8 cellular contexts compared by ENCODE assay signal in genomic region chr16:28212532-28212873, GRCh38. TPM values are rescaled to one million over a fixed set of nuclear protein-coding genes. Genes with fewer than 3 reads are reported as not detected.
DNase-seq lines count a peak whose midpoint lies in the region; ATAC-seq and TF ChIP-seq lines count a peak whose summit lies in the region.

No MANE protein-coding gene starts in this region.

- intact Hi-C loops in transverse colon (cut with DNase I; ENCODE audit: low total_unique reads): no loop called here

- no peaks in the 10 kb centered on the region for H3K27me3 Mint-ChIP-seq in activated T-cell treated with anti-CD3 and anti-CD28 coated beads, Interleukin-2, amount 50 U/mL, for 72 hours (ENCODE audit: low read depth)

- H3K4me3 ChIP-seq in transverse colon: peak overlapping the region; percentile 16 to 88 (median 81)

- no peak for TF ChIP-seq POLR2A in transverse colon (IDR thresholded peaks at IDR 0.05)

- no peaks in the 10 kb centered on the region for H3K36me3 ChIP-seq in transverse colon

- TF ChIP-seq CTCF in transverse colon (IDR thresholded peaks at IDR 0.05): no peak

- H3K9me3 Mint-ChIP-seq in activated T-cell treated with anti-CD3 and anti-CD28 coated beads, Interleukin-2, amount 50 U/mL, for 72 hours: peaks cover 1% of the 10 kb centered on the region in 2 donors
- peaks cover 3 to 5% of the 10 kb centered on the region in 2 donors for H3K9me3 Mint-ChIP-seq in activated naive CD4-positive, alpha-beta T cell treated with anti-CD3 and anti-CD28 coated beads, Interleukin-2, amount 50 U/mL, for 72 hours

- in situ Hi-C loops in transverse colon (cut with MboI; ENCODE audit: low pct_ligation_motif_present in 1 of 4, low pct_unique_long_range_greater_than_20kb in 1 of 4, low sequenced_read_pairs in 3 of 4): no loop called here

- ATAC-seq in activated T-cell treated with anti-CD3 and anti-CD28 coated beads, Interleukin-2, amount 50 U/mL, for 72 hours (replicated peaks in 1 of 2): no peak
- no peak for ATAC-seq in activated naive CD4-positive, alpha-beta T cell treated with anti-CD3 and anti-CD28 coated beads, Interleukin-2, amount 50 U/mL, for 72 hours
- ATAC-seq in GM18519 (IDR thresholded peaks at IDR 0.05; ENCODE audit: low FRiP score, unreplicated experiment) (no peak), GM18867 (IDR thresholded peaks at IDR 0.05; ENCODE audit: unreplicated experiment) (no peak)

- no peaks in the 10 kb centered on the region for H3K9me3 ChIP-seq in transverse colon

- H3K27me3 ChIP-seq in transverse colon: no peaks in the 10 kb centered on the region

- peaks cover 6 to 28% (median 14%) of the 10 kb centered on the region in 4 donors for H3K4me1 ChIP-seq in transverse colon

- H3K36me3 Mint-ChIP-seq in activated T-cell treated with anti-CD3 and anti-CD28 coated beads, Interleukin-2, amount 50 U/mL, for 72 hours (ENCODE audit: insufficient read depth in 2 of 2): peaks cover 16 to 17% of the 10 kb centered on the region in 2 donors
- H3K36me3 Mint-ChIP-seq in activated naive CD4-positive, alpha-beta T cell treated with anti-CD3 and anti-CD28 coated beads, Interleukin-2, amount 50 U/mL, for 72 hours: peaks cover 30 to 39% of the 10 kb centered on the region in 2 donors

- H3K4me3 Mint-ChIP-seq in activated T-cell treated with anti-CD3 and anti-CD28 coated beads, Interleukin-2, amount 50 U/mL, for 72 hours: peak overlapping the region; percentile 78 to 84

- DNase-seq in activated T-cell treated with anti-CD3 and anti-CD28 coated beads, Interleukin-2, amount 50 U/mL, for 72 hours: no peak
- DNase-seq in activated T-cell treated with anti-CD3 and anti-CD28 coated beads, Interleukin-2, amount 50 U/mL, for 1 hour: no peak
- no peak for DNase-seq in activated naive CD4-positive, alpha-beta T cell treated with anti-CD3 and anti-CD28 coated beads, Interleukin-2, amount 50 U/mL, for 72 hours (ENCODE audit: low spot score in 2 of 2)
- DNase-seq in kidney tubule cell (ENCODE audit: low spot score) (peak; percentile 41), transverse colon (no peak), AG08395 (ENCODE audit: low spot score) (no peak)

- peaks cover 32% of the 10 kb centered on the region for H3K4me1 Mint-ChIP-seq in activated T-cell treated with anti-CD3 and anti-CD28 coated beads, Interleukin-2, amount 50 U/mL, for 72 hours (ENCODE audit: low read depth)

- peak overlapping the region; percentile 86 for H3K27ac Mint-ChIP-seq in activated T-cell treated with anti-CD3 and anti-CD28 coated beads, Interleukin-2, amount 50 U/mL, for 72 hours
- H3K27ac Mint-ChIP-seq in activated naive CD4-positive, alpha-beta T cell treated with anti-CD3 and anti-CD28 coated beads, Interleukin-2, amount 50 U/mL, for 72 hours: peak overlapping the region; percentile 84 to 85

- WGBS in transverse colon (ENCODE audit: low coverage in 1 of 2), 2 donors: 85 to 90% methylated on average over 2 to 4 of the region's 4 CpGs

- H3K27ac ChIP-seq in transverse colon: peak overlapping the region; percentile 91 to 94 (median 94)

- TF ChIP-seq EP300 in transverse colon (IDR thresholded peaks at IDR 0.05; ENCODE audit: low read depth): no peak

RNA-seq across cellular contexts. Expression of gene XPO6, which starts 0.7 kb away (rescaled TPM):
- 100 to 1,000 TPM; 276 to 279 TPM for total RNA-seq in activated T-cell treated with anti-CD3 and anti-CD28 coated beads, Interleukin-2, amount 50 U/mL, for 72 hours
- 100 to 1,000 TPM; 204 to 278 TPM for total RNA-seq in activated naive CD4-positive, alpha-beta T cell treated with anti-CD3 and anti-CD28 coated beads, Interleukin-2, amount 50 U/mL, for 72 hours
- total RNA-seq in transverse colon: 100 to 1,000 TPM; 140 to 254 (median 204) TPM
